ENCODE assay signal across 30 cellular contexts in the genomic region with DNA sequence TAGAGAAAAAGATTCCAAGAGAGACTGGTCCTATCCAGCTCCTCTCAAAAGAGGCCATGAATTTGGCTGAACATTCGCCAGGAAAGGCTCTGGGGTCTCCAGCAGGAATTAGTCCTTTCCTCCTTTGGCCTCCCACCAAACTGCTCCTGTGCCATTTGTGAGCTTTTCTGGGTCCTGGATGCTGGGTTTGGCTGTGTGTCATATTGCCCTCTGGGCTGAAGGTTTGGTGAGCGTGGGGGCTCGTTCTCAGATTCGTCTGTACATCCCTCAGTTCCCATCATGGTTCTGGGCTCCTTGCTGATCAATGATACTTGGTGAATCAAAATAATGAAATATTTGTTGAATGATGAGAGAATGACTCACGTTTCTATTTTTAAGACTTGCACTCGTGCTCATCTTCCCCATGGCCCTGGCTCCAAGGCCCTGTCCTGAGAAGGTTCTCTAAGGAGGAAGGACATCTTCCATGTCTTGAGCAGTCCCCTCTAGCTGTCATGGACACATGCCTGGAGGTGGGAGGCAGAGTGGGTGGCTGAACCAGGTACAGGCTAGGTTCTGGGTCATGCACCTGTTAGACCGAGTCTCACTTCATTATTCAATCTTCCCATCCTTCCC. TPM values are rescaled to one million over a fixed set of nuclear protein-coding genes. Genes with fewer than 3 reads are reported as not detected.
DNase-seq lines count a peak whose midpoint lies in the region; ATAC-seq and TF ChIP-seq lines count a peak whose summit lies in the region.
"Had no signal": no experiment of that assay in that cellular context is flagged by ENCODE, and none has a peak within 500 bp of the region (broad histone marks: within the 10 kb centered on the region; RNA-seq: fewer than 3 reads in every experiment).

No MANE protein-coding gene starts in this region.

- H3K4me1 ChIP-seq in right atrium auricular region: no peaks in the 10 kb centered on the region
- no peaks in the 10 kb centered on the region for H3K4me1 ChIP-seq in heart left ventricle
- H3K4me1 ChIP-seq in adrenal gland (replicated peaks in 1 of 2): no peaks in the 10 kb centered on the region
- H3K4me1 ChIP-seq in foreskin keratinocyte: peaks cover 3% of the 10 kb centered on the region
- H3K4me1 ChIP-seq in vagina: peaks cover 4% of the 10 kb centered on the region
- H3K4me1 ChIP-seq: A549, BLaER1, Peyer's patch had no signal

- H3K4me3 ChIP-seq in right atrium auricular region: no peak overlapping the region
- no peak overlapping the region for H3K4me3 ChIP-seq in heart left ventricle
- no peak overlapping the region for H3K4me3 ChIP-seq in adrenal gland
- no peak overlapping the region for H3K4me3 ChIP-seq in vagina
- H3K4me3 ChIP-seq: A549, BLaER1, hepatocyte, Peyer's patch, thoracic aorta had no signal

- TF ChIP-seq POLR2A in heart left ventricle (IDR thresholded peaks at IDR 0.05) (no peak), adrenal gland (IDR thresholded peaks at IDR 0.05) (no peak), vagina (IDR thresholded peaks at IDR 0.05) (no peak)

- TF ChIP-seq CTCF in right atrium auricular region (IDR thresholded peaks at IDR 0.05) (no peak), heart left ventricle (IDR thresholded peaks at IDR 0.05) (no peak), adrenal gland (IDR thresholded peaks at IDR 0.05) (no peak), foreskin keratinocyte (conservative IDR thresholded peaks at IDR 0.05) (no peak), vagina (IDR thresholded peaks at IDR 0.05) (no peak)

- DNase-seq in right atrium auricular region (ENCODE audit: low spot score): peak; percentile 43
- DNase-seq in heart left ventricle: no peak
- DNase-seq in adrenal gland: peak in 4 of 7 donors; percentile 23 to 52 (median 36)
- DNase-seq in foreskin keratinocyte: no peak
- peak; percentile 34 to 61 for DNase-seq in vagina (ENCODE audit: extremely low spot score in 2 of 2)
- no peak for DNase-seq in cerebellum (ENCODE audit: low spot score)
- no peak for DNase-seq in activated CD4-positive, alpha-beta T cell treated with anti-CD3 and anti-CD28 coated beads for 4 hours
- no peak for DNase-seq in NCI-H2227 treated with DMSO at 0.1 percent for 48 hours (lab: John Stamatoyannopoulos, UW)
- DNase-seq: activated CD4-positive, alpha-beta T cell treated with anti-CD3 and anti-CD28 coated beads, Interleukin-2, amount 10 ng/mL, durations not matched to agents 24 days and 14 days; activated naive CD4-positive, alpha-beta T cell; activated T-cell treated with anti-CD3 and anti-CD28 coated beads, Interleukin-2, amount 50 U/mL, for 4 hours; COR-L47; Kasumi-1; left colon; naive thymus-derived CD4-positive, alpha-beta T cell; NCI-H187; NCI-H2171; NCI-H526; occipital lobe; Peyer's patch; SHP77 treated with DMSO at 0.1 percent for 48 hours; stimulated activated naive CD4-positive, alpha-beta T cell treated with Interleukin-2 at 50 U/mL for 16 hours; SW 1271; T1000; WERI-Rb-1 had no signal

- H3K36me3 ChIP-seq in right atrium auricular region (no peaks in the 10 kb centered on the region), heart left ventricle (no peaks in the 10 kb centered on the region), adrenal gland (replicated peaks in 1 of 2) (no peaks in the 10 kb centered on the region), vagina (no peaks in the 10 kb centered on the region)
- H3K36me3 ChIP-seq: BLaER1, Peyer's patch, thoracic aorta, WERI-Rb-1 had no signal

- no peak overlapping the region for H3K27ac ChIP-seq in right atrium auricular region
- H3K27ac ChIP-seq in heart left ventricle: no peak overlapping the region
- no peak overlapping the region for H3K27ac ChIP-seq in adrenal gland
- H3K27ac ChIP-seq in foreskin keratinocyte: peak overlapping the region; percentile 19
- H3K27ac ChIP-seq in vagina: no peak overlapping the region
- H3K27ac ChIP-seq: A549, BLaER1, hepatocyte, Peyer's patch, thoracic aorta, WERI-Rb-1 had no signal

- 72 to 75% (median 74%) methylated on average over 7 of the region's 7 CpGs for WGBS in heart left ventricle, 4 donors
- WGBS in adrenal gland, 4 donors: 64 to 70% (median 69%) methylated on average over 7 of the region's 7 CpGs

- H3K27me3 ChIP-seq in right atrium auricular region (no peaks in the 10 kb centered on the region), heart left ventricle (no peaks in the 10 kb centered on the region), adrenal gland (no peaks in the 10 kb centered on the region), foreskin keratinocyte (peaks cover 4% of the 10 kb centered on the region), vagina (no peaks in the 10 kb centered on the region)
- H3K27me3 ChIP-seq: BLaER1, hepatocyte, Peyer's patch had no signal

- ATAC-seq in heart left ventricle (no peak), foreskin keratinocyte (peak; percentile 47)
- ATAC-seq: A549; activated T-cell treated with anti-CD3 and anti-CD28 coated beads, Interleukin-2, amount 50 U/mL, for 4 hours; HepG2; left colon; naive thymus-derived CD4-positive, alpha-beta T cell had no signal

- intact Hi-C loops in heart left ventricle (cut with DNase I): loop anchor here in 1 of 10 donors (10.0 kb wide), 1 partner anchor 566 kb away; no protein-coding TSS in a partner anchor
- intact Hi-C loops in adrenal gland (cut with DNase I): no loop called here
- intact Hi-C loops in vagina (cut with DNase I): no loop called here

- no peaks in the 10 kb centered on the region for H3K9me3 ChIP-seq in right atrium auricular region
- H3K9me3 ChIP-seq in heart left ventricle: no peaks in the 10 kb centered on the region
- no peaks in the 10 kb centered on the region for H3K9me3 ChIP-seq in adrenal gland (replicated peaks in 1 of 3)
- H3K9me3 ChIP-seq in vagina: no peaks in the 10 kb centered on the region
- H3K9me3 ChIP-seq: A549, BLaER1, Peyer's patch, thoracic aorta had no signal

RNA-seq across cellular contexts. Expression of a gene that starts 47.8 kb away (rescaled TPM):
- total RNA-seq in right atrium auricular region (100 to 1,000 TPM; 471 to 664 TPM), heart left ventricle (100 to 1,000 TPM; 105 to 429 (median 169) TPM), adrenal gland (1,000 to 10,000 TPM in 2 of 8 donors, 100 to 1,000 TPM in 6; 299 to 1,281 (median 765) TPM), foreskin keratinocyte (46.8 and 64.3 TPM in 2 replicates), vagina (1,771 TPM), cerebellum (123 TPM)
- polyA plus RNA-seq in heart left ventricle (100 to 1,000 TPM; 136 to 238 TPM), adrenal gland (100 to 1,000 TPM; 130 to 271 (median 232) TPM), foreskin keratinocyte (31.0 and 40.3 TPM in 2 replicates)

RNA-seq across cellular contexts. Expression of a gene that starts 48.4 kb away (rescaled TPM):
- total RNA-seq in right atrium auricular region (10 to 100 TPM; 35.0 to 44.8 TPM), heart left ventricle (10 to 100 TPM; 37.8 to 75.4 (median 63.2) TPM), adrenal gland (100 to 1,000 TPM in 1 of 8 donors, 10 to 100 TPM in 7; 40.4 to 105 (median 61.3) TPM), foreskin keratinocyte (43.9 and 44.1 TPM in 2 replicates), vagina (76.6 TPM), cerebellum (124 TPM)
- polyA plus RNA-seq in heart left ventricle (10 to 100 TPM; 18.6 to 31.8 TPM), adrenal gland (10 to 100 TPM; 25.5 to 53.7 (median 36.3) TPM), foreskin keratinocyte (9.5 and 11.6 TPM in 2 replicates)

Comparison
In these comparisons a context has a peak if more than half of its experiments do, and no peak if none do; other contexts are left out.
1. DNase-seq: peak in right atrium auricular region (single experiment), adrenal gland (4 of 7) and vagina (2 of 2); none in heart left ventricle (0 of 5), foreskin keratinocyte (0 of 2), cerebellum (single experiment), activated CD4-positive, alpha-beta T cell treated with anti-CD3 and anti-CD28 coated beads for 4 hours (0 of 2) and NCI-H2227 treated with DMSO at 0.1 percent for 48 hours (single experiment).